In the genomic region with DNA sequence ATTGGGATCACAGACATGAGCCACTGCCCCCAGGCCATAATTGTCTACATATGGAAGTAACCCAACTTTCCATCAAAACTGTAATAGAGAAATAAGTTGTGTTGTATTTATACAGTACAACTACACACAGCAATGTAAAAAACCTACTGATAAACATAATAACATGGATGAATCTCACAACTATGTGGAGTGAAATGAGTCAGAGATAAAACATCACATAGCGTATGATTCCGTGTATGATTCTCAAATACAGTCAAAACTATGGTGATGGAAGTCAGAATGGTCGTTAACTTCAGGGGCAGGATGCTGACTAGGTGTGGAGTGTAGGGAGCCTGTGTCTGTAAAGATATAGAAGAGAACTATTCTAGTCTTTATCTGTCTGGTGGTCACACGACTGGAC, we compare ENCODE assay signal across 20 cellular contexts.
DNase-seq lines count a peak whose midpoint lies in the region; TF ChIP-seq lines count a peak whose summit lies in the region.
"Had no signal": no experiment of that assay in that cellular context is flagged by ENCODE, and none has a peak within 500 bp of the region (broad histone marks: within the 10 kb centered on the region; RNA-seq: fewer than 3 reads in every experiment).

No MANE protein-coding gene starts in this region.

- no peak overlapping the region for H2AFZ ChIP-seq in osteoblast (ENCODE audit: low read length)

- TF ChIP-seq CTCF in brain microvascular endothelial cell (IDR thresholded peaks at IDR 0.05; ENCODE audit: low read depth, low read length, missing control alignments) (no peak), osteoblast (IDR thresholded peaks at IDR 0.05; ENCODE audit: extremely low read depth, low read depth, low read length) (no peak)

- H4K20me1 ChIP-seq in osteoblast (ENCODE audit: insufficient read depth, low read length), result no peaks in the 10 kb centered on the region

- in situ Hi-C loops in brain microvascular endothelial cell (cut with HindIII; ENCODE audit: low pct_ligation_motif_present, low sequenced_read_pairs), result no loop called here

- H3K4me3 ChIP-seq in brain microvascular endothelial cell (ENCODE audit: low read depth, low read length), result no peak overlapping the region
- H3K4me3 ChIP-seq in osteoblast (ENCODE audit: insufficient read depth, low read length), result no peak overlapping the region
- H3K4me3 ChIP-seq: HAP-1, SK-N-MC had no signal

- DNase-seq in EL, result peak; percentile 45
- DNase-seq in M059J (ENCODE audit: low read depth), result peak; percentile 24
- DNase-seq in brain microvascular endothelial cell, result no peak
- DNase-seq in osteoblast (ENCODE audit: insufficient read length, low spot score, missing footprints), result no peak
- no peak for DNase-seq in foreskin melanocyte
- no peak for DNase-seq in NAMALWA (ENCODE audit: low spot score)
- DNase-seq in dedifferentiated amniotic fluid mesenchymal stem cell (ENCODE audit: extremely low spot score), result no peak
- DNase-seq in NOMO-1 (lab: John Stamatoyannopoulos, UW; ENCODE audit: unreplicated experiment in 2 of 2), result no peak
- DNase-seq: DMS53, Kasumi-1, MM.1S, NCI-H1092, NCI-H1436, NCI-H187 treated with DMSO at 0.1 percent for 48 hours, NCI-H510A, OCI-M1, SHP77, SW 1271 had no signal

- H3K4me2 ChIP-seq in osteoblast (ENCODE audit: insufficient read depth, low read length), result no peak overlapping the region

- H3K36me3 ChIP-seq in brain microvascular endothelial cell (replicated peaks), result no peaks in the 10 kb centered on the region
- no peaks in the 10 kb centered on the region for H3K36me3 ChIP-seq in osteoblast (ENCODE audit: insufficient read depth, low read length)
- H3K36me3 ChIP-seq: HAP-1 had no signal

- H3K4me1 ChIP-seq in osteoblast (ENCODE audit: insufficient read depth, low read length), result peaks cover 38% of the 10 kb centered on the region
- H3K4me1 ChIP-seq: HAP-1 had no signal

- H3K27ac ChIP-seq in brain microvascular endothelial cell (peak overlapping the region; percentile 6), osteoblast (ENCODE audit: low read depth, low read length) (peak overlapping the region; percentile 40)
- H3K27ac ChIP-seq: SK-N-MC had no signal

- H3K79me2 ChIP-seq in osteoblast (ENCODE audit: insufficient read depth, low read length), result no peaks in the 10 kb centered on the region

- no peaks in the 10 kb centered on the region for H3K9me3 ChIP-seq in osteoblast (ENCODE audit: low read depth, low read length)
- H3K9me3 ChIP-seq: HAP-1 had no signal

- H3K27me3 ChIP-seq in brain microvascular endothelial cell (replicated peaks) (no peaks in the 10 kb centered on the region), osteoblast (ENCODE audit: insufficient read depth, low read length) (peaks cover 2% of the 10 kb centered on the region)

Comparison
In these comparisons a context has a peak if more than half of its experiments do, and no peak if none do; other contexts are left out.
1. DNase-seq: peak in EL (single experiment) and M059J (single experiment); none in brain microvascular endothelial cell (single experiment), osteoblast (single experiment), foreskin melanocyte (single experiment), NAMALWA (single experiment), dedifferentiated amniotic fluid mesenchymal stem cell (single experiment) and NOMO-1 (0 of 2).